Comparison of ENCODE assay signal across 1 cellular context in genomic region chr20:40690836-40691565, GRCh38.
TF ChIP-seq lines count a peak whose summit lies in the region.

No MANE protein-coding gene starts in this region.

TF ChIP-seq in H1, 55 proteins besides CTCF, POLR2A, EP300 and RAD21:
- no peak for TF ChIP-seq HDAC2 (IDR thresholded peaks at IDR 0.05; ENCODE audit: borderline replicate concordance in 1 of 2, low read depth in 2 of 2, low read length in 2 of 2)
- peak; percentile 69 for TF ChIP-seq EZH2 (IDR thresholded peaks at IDR 0.05; ENCODE audit: low read depth, low read length, severe bottlenecking)
- TF ChIP-seq RNF2 (IDR thresholded peaks at IDR 0.05; ENCODE audit: borderline replicate concordance, low read depth, low read length, missing control alignments, poor library complexity, severe bottlenecking) = peak; percentile 26
- TF ChIP-seq GABPA (IDR thresholded peaks at IDR 0.05; ENCODE audit: borderline replicate concordance, insufficient read depth, low read length) = no peak
- TF ChIP-seq SUZ12 (IDR thresholded peaks at IDR 0.05; ENCODE audit: low read length) = peak; percentile 0
- TF ChIP-seq TAF1 (IDR thresholded peaks at IDR 0.05; ENCODE audit: low read depth, low read length) = no peak
TF ChIP-seq in H1: peak in this region for 3.
